Comparison of ENCODE assay signal across 9 cellular contexts in genomic region chr9:131095666-131096489, GRCh38. TPM values are rescaled to one million over a fixed set of nuclear protein-coding genes. Genes with fewer than 3 reads are reported as not detected.
DNase-seq lines count a peak whose midpoint lies in the region; ATAC-seq, FAIRE-seq and TF ChIP-seq lines count a peak whose summit lies in the region.
"Had no signal": no experiment of that assay in that cellular context is flagged by ENCODE, and none has a peak within 500 bp of the region (broad histone marks: within the 10 kb centered on the region; RNA-seq: fewer than 3 reads in every experiment).

No MANE protein-coding gene starts in this region.

- in situ Hi-C loops in brain microvascular endothelial cell (cut with HindIII; ENCODE audit: low pct_ligation_motif_present, low sequenced_read_pairs), result no loop called here

- no peaks in the 10 kb centered on the region for H4K20me1 ChIP-seq in keratinocyte (ENCODE audit: control insufficient read depth, extremely low read depth, insufficient read depth, low read length)

- DNase-seq in DMS 273 (lab: John Stamatoyannopoulos, UW; ENCODE audit: unreplicated experiment), result peak; percentile 78
- DNase-seq in DMS 273 treated with DMSO at 0.1 percent for 48 hours (lab: John Stamatoyannopoulos, UW), result no peak
- DNase-seq in NCI-H748 (lab: John Stamatoyannopoulos, UW; ENCODE audit: unreplicated experiment), result peak; percentile 85
- DNase-seq in brain microvascular endothelial cell, result no peak
- no peak for DNase-seq in keratinocyte (ENCODE audit: low read depth, low spot score)
- peak in 2 of 3 experiments; percentile 2 to 18 for DNase-seq in stimulated activated CD4-positive, alpha-beta T cell treated with anti-CD3 and anti-CD28 coated beads, TNF-alpha, amount 100 ng/mL, for 4 hours (ENCODE audit: low read depth in 3 of 3)
- no peak for DNase-seq in mesenteric fat pad (ENCODE audit: low spot score)

- H3K9ac ChIP-seq in keratinocyte (ENCODE audit: control insufficient read depth, extremely low read depth, insufficient read depth, low read length), result no peak overlapping the region

- TF ChIP-seq CTCF in brain microvascular endothelial cell (IDR thresholded peaks at IDR 0.05; ENCODE audit: low read depth, low read length, missing control alignments) (peak; percentile 27), keratinocyte (optimal IDR thresholded peaks at IDR 0.05 in 1 of 3, IDR thresholded peaks at IDR 0.05 in 1 of 3, conservative IDR thresholded peaks at IDR 0.05 in 1 of 3; ENCODE audit: extremely low read depth in 1 of 3, insufficient read depth in 2 of 3, low read length in 3 of 3) (no peak)

- H3K36me3 ChIP-seq in brain microvascular endothelial cell (replicated peaks) (no peaks in the 10 kb centered on the region), keratinocyte (ENCODE audit: control insufficient read depth in 2 of 2, extremely low read depth in 1 of 2, insufficient read depth in 2 of 2, low read length in 2 of 2) (no peaks in the 10 kb centered on the region)

- no peaks in the 10 kb centered on the region for H3K9me3 ChIP-seq in keratinocyte (ENCODE audit: control insufficient read depth, low read depth, low read length)

- H3K4me3 ChIP-seq in brain microvascular endothelial cell (ENCODE audit: low read depth, low read length) (no peak overlapping the region), keratinocyte (ENCODE audit: control insufficient read depth in 2 of 3, extremely low read depth in 1 of 3, insufficient read depth in 2 of 3, low read depth in 1 of 3, low read length in 3 of 3) (peak overlapping the region in 2 of 3 experiments; percentile 33 to 38)

- peaks cover 6% of the 10 kb centered on the region for H3K4me1 ChIP-seq in keratinocyte (ENCODE audit: control insufficient read depth, extremely low read depth, insufficient read depth, low read length)

- dilution Hi-C loops in keratinocyte (cut with MboI; ENCODE audit: extremely low pct_ligation_motif_present, low sequenced_read_pairs), result no loop called here

- peak overlapping the region; percentile 76 for H3K4me2 ChIP-seq in keratinocyte (ENCODE audit: control insufficient read depth, extremely low read depth, insufficient read depth, low read depth, low read length)

- H2AFZ ChIP-seq in keratinocyte (ENCODE audit: control insufficient read depth, low read length), result no peak overlapping the region

- H3K27me3 ChIP-seq in brain microvascular endothelial cell (replicated peaks), result peaks cover 68% of the 10 kb centered on the region
- H3K27me3 ChIP-seq in keratinocyte (ENCODE audit: control insufficient read depth, extremely low read depth, insufficient read depth, low read length), result peaks cover 40% of the 10 kb centered on the region

- no peaks in the 10 kb centered on the region for H3K9me1 ChIP-seq in keratinocyte (ENCODE audit: control insufficient read depth, extremely low read depth, insufficient read depth, low read length)

- no peak for ATAC-seq in GM21786 (IDR thresholded peaks at IDR 0.05; ENCODE audit: unreplicated experiment)

- H3K27ac ChIP-seq in brain microvascular endothelial cell (no peak overlapping the region), keratinocyte (ENCODE audit: control insufficient read depth, insufficient read depth, low read length) (no peak overlapping the region)

- no peak for FAIRE-seq in keratinocyte (lab: Jason Lieb, UNC)
- FAIRE-seq: A204.1 had no signal

- H3K79me2 ChIP-seq in keratinocyte (ENCODE audit: control insufficient read depth, insufficient read depth, low read length), result no peaks in the 10 kb centered on the region

RNA-seq across cellular contexts. Expression of gene AIF1L, which starts 0.5 kb away (rescaled TPM):
- 1.0 to 2.6 TPM (median 1.5 TPM) in 3 replicates for polyA plus RNA-seq in keratinocyte
- 6.5 TPM for polyA plus RNA-seq in keratinocyte (2011; ENCODE audit: low read depth)
- polyA plus RNA-seq in keratinocyte (2011; cell fraction: cytosol; rRNA removed), result 1.4 and 1.7 TPM in 2 replicates
- polyA plus RNA-seq in keratinocyte (2011; cell fraction: nucleus; rRNA removed), result 3.8 TPM in 2 replicates
- polyA plus RNA-seq in keratinocyte (2012; ENCODE audit: low replicate concordance), result 0.60 and 5.8 TPM in 2 replicates
- 0.72 to 3.0 TPM (median 1.1 TPM) in 3 replicates for polyA minus RNA-seq in keratinocyte
- 0.77 TPM for polyA minus RNA-seq in keratinocyte (2011; cell fraction: cytosol; rRNA and poly(A)+ RNA removed)
- 0.32 TPM in 1 of 2 replicates, not detected in the other for polyA minus RNA-seq in keratinocyte (2011; cell fraction: nucleus; rRNA and poly(A)+ RNA removed)
- total RNA-seq in mesenteric fat pad, result 57.2 TPM

RNA-seq across cellular contexts. Expression of gene NUP214, which starts 29.5 kb away (rescaled TPM):
- 4.7 to 7.3 TPM (median 6.4 TPM) in 3 replicates for polyA plus RNA-seq in keratinocyte
- 19.6 TPM for polyA plus RNA-seq in keratinocyte (2011; ENCODE audit: low read depth)
- 8.0 and 8.9 TPM in 2 replicates for polyA plus RNA-seq in keratinocyte (2011; cell fraction: cytosol; rRNA removed)
- 32.0 and 45.4 TPM in 2 replicates for polyA plus RNA-seq in keratinocyte (2011; cell fraction: nucleus; rRNA removed)
- 17.0 and 18.7 TPM in 2 replicates for polyA plus RNA-seq in keratinocyte (2012; ENCODE audit: low replicate concordance)
- polyA minus RNA-seq in keratinocyte, result 14.4 to 50.3 TPM (median 18.9 TPM) in 3 replicates
- polyA minus RNA-seq in keratinocyte (2011; cell fraction: cytosol; rRNA and poly(A)+ RNA removed), result 15.0 TPM
- 31.1 and 47.2 TPM in 2 replicates for polyA minus RNA-seq in keratinocyte (2011; cell fraction: nucleus; rRNA and poly(A)+ RNA removed)
- total RNA-seq in mesenteric fat pad, result 68.4 TPM

Comparison
In these comparisons a context has a peak if more than half of its experiments do, and no peak if none do; other contexts are left out.
1. DNase-seq: peak in DMS 273 (single experiment), NCI-H748 (single experiment) and stimulated activated CD4-positive, alpha-beta T cell treated with anti-CD3 and anti-CD28 coated beads, TNF-alpha, amount 100 ng/mL, for 4 hours (2 of 3); none in DMS 273 treated with DMSO at 0.1 percent for 48 hours (single experiment), brain microvascular endothelial cell (single experiment), keratinocyte (single experiment) and mesenteric fat pad (single experiment).